ENCODE assay signal across 8 cellular contexts in the genomic region with DNA sequence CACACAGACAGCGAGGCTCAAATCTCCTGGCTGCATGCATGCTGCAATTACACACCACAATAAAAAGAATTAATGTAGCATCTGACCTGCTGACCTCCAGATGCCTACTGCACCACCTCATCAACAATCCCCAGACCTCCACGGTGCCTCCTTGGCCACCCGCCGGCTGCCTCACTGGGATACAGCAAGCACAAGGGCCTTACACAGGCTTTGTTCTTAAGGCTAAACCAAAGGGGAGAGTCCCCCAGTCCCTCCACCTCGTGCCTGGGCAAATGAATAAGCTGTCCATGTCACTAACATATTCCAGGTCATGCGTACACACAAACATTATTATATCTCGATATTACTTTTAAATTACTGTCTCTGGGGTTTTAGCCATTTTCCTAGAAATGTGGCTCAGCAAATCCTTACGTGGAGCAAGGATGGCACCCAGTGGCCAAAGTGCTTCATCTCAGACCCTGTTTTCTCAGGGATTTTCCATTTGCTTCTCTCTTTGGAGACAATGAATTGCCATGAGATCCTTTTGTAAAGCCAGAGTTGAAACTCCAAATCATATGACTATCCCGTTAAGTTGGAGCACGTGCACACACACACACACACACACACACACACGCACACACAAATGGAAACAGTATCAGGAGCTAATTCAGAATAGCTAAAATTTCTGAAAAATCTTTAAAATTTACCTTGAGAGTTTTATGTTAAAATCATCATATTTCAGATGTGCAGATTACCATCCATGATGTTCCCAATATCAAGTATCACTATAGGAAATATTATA.
A peak's percentile ranks its signal among the peaks of the same experiment; 100 is the strongest.
DNase-seq lines count a peak whose midpoint lies in the region; TF ChIP-seq lines count a peak whose summit lies in the region.

No MANE protein-coding gene starts in this region.

- H3K27me3 ChIP-seq in kidney epithelial cell (ENCODE audit: control insufficient read depth, insufficient read depth, low read length) (no peaks in the 10 kb centered on the region), vagina (no peaks in the 10 kb centered on the region)

- in situ Hi-C loops in astrocyte of the spinal cord (cut with HindIII; ENCODE audit: low sequenced_read_pairs) = no loop called here

- no peaks in the 10 kb centered on the region for H3K9me3 ChIP-seq in vagina

- TF ChIP-seq CTCF in astrocyte of the spinal cord (IDR thresholded peaks at IDR 0.05; ENCODE audit: low read depth, low read length) = peak; percentile 54
- TF ChIP-seq CTCF in kidney epithelial cell (IDR thresholded peaks at IDR 0.05; ENCODE audit: insufficient read depth, low read length, poor library complexity, severe bottlenecking) = peak; percentile 55
- peak in 2 of 3 experiments; percentile 21 to 29 for TF ChIP-seq CTCF in vagina (IDR thresholded peaks at IDR 0.05)

- DNase-seq in ELF-1 (ENCODE audit: low read depth, low spot score) = peak; percentile 75
- DNase-seq in NCI-H2081 (lab: John Stamatoyannopoulos, UW) = peak; percentile 54 to 61
- peak; percentile 63 for DNase-seq in astrocyte of the spinal cord (ENCODE audit: low read depth, low spot score)
- DNase-seq in kidney epithelial cell (ENCODE audit: low read depth) = no peak
- no peak for DNase-seq in vagina (ENCODE audit: extremely low spot score in 2 of 2)
- DNase-seq in activated naive CD4-positive, alpha-beta T cell treated with anti-CD3 and anti-CD28 coated beads, Interleukin-2, amount 50 U/mL, for 16 hours = no peak
- DNase-seq in mesenteric fat pad (ENCODE audit: low spot score) = no peak
- no peak for DNase-seq in cortex of kidney (lab: John Stamatoyannopoulos, UW)

- no peak for TF ChIP-seq POLR2A in vagina (IDR thresholded peaks at IDR 0.05)

- H3K4me3 ChIP-seq in astrocyte of the spinal cord (ENCODE audit: low read depth, low read length) (no peak overlapping the region), kidney epithelial cell (ENCODE audit: low read depth, low read length) (no peak overlapping the region), vagina (no peak overlapping the region)

- H3K36me3 ChIP-seq in kidney epithelial cell (ENCODE audit: control insufficient read depth, insufficient read depth, low read length) = no peaks in the 10 kb centered on the region
- H3K36me3 ChIP-seq in vagina = no peaks in the 10 kb centered on the region

- no peaks in the 10 kb centered on the region for H3K4me1 ChIP-seq in vagina

- H3K27ac ChIP-seq in vagina = no peak overlapping the region

- intact Hi-C loops in vagina (cut with DNase I) = loop anchor here (10.0 kb wide), 2 partner anchors 424 to 594 kb away; no protein-coding TSS in a partner anchor

Comparison
In these comparisons a context has a peak if more than half of its experiments do, and no peak if none do; other contexts are left out.
1. DNase-seq: peak in ELF-1 (single experiment), NCI-H2081 (2 of 2) and astrocyte of the spinal cord (single experiment); none in kidney epithelial cell (single experiment), vagina (0 of 2), activated naive CD4-positive, alpha-beta T cell treated with anti-CD3 and anti-CD28 coated beads, Interleukin-2, amount 50 U/mL, for 16 hours (single experiment), mesenteric fat pad (single experiment) and cortex of kidney (single experiment).
2. Peak in every context shown above with its lines, with median percentiles within 50 percentile points of each other: CTCF ChIP-seq.